Comparison of ENCODE assay signal across 10 cellular contexts in the genomic region with DNA sequence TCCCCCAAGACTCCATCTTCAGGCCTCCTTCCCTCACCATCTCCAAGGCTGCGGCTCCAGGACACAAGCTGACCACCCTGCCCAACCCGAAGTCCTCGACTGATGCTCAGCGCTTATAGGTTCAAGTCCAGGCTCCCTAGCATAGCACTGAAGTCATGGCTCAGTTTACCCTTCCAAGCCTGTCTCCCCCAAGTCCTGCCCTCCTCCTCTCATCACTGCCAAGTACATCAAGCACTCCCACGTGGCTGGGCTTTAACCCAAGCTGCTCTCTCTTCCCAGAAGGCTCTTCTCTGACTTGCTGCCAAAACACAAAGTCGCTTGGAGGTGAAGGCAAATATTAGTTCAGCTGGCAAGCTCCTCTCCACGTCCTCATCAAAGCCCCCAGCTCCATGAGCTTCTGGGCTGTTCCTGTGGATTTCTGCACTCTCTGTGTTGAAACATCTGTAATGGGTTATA. TPM values are rescaled to one million over a fixed set of nuclear protein-coding genes. Genes with fewer than 3 reads are reported as not detected.
DNase-seq lines count a peak whose midpoint lies in the region; ATAC-seq and TF ChIP-seq lines count a peak whose summit lies in the region.
"Had no signal": no experiment of that assay in that cellular context is flagged by ENCODE, and none has a peak within 500 bp of the region (broad histone marks: within the 10 kb centered on the region; RNA-seq: fewer than 3 reads in every experiment).

No MANE protein-coding gene starts in this region.

- no peaks in the 10 kb centered on the region for H3K9me3 ChIP-seq in liver (ENCODE audit: control insufficient read depth in 4 of 4, low read length in 3 of 4)
- no peaks in the 10 kb centered on the region for H3K9me3 ChIP-seq in aorta (ENCODE audit: control insufficient read depth, low read length)
- H3K9me3 ChIP-seq in Peyer's patch = no peaks in the 10 kb centered on the region
- H3K9me3 ChIP-seq: SJSA1 had no signal

- H3K4me3 ChIP-seq in liver (ENCODE audit: low read depth in 1 of 3, low read length in 3 of 3) (no peak overlapping the region), aorta (ENCODE audit: low read length in 2 of 2) (no peak overlapping the region), GM23338 (no peak overlapping the region), Peyer's patch (no peak overlapping the region)
- H3K4me3 ChIP-seq: SJSA1 had no signal

- H3K27ac Mint-ChIP-seq in GM23338 = no peak overlapping the region

- no peak for TF ChIP-seq POLR2A in Peyer's patch (IDR thresholded peaks at IDR 0.05)

- H3K27ac ChIP-seq in liver (ENCODE audit: low read depth in 1 of 2, low read length in 2 of 2) (peak overlapping the region; percentile 87), aorta (ENCODE audit: low read depth in 1 of 2, low read length in 2 of 2) (no peak overlapping the region), GM23338 (ENCODE audit: low read depth) (no peak overlapping the region), Peyer's patch (no peak overlapping the region)
- H3K27ac ChIP-seq: SJSA1 had no signal

- H3K9ac ChIP-seq in liver (ENCODE audit: low read depth in 1 of 2, low read length in 2 of 2) = peak overlapping the region in 1 of 2 donors; percentile 64

- TF ChIP-seq CTCF in liver (IDR thresholded peaks at IDR 0.05; ENCODE audit: low read depth, low read length, missing input control) = no peak
- TF ChIP-seq CTCF in GM23338 (conservative IDR thresholded peaks at IDR 0.05; ENCODE audit: low read depth in 2 of 2) = no peak
- no peak for TF ChIP-seq CTCF in Peyer's patch (IDR thresholded peaks at IDR 0.05)

- H2AFZ ChIP-seq in GM23338 = no peak overlapping the region

- H3K4me1 ChIP-seq in liver (ENCODE audit: control insufficient read depth in 4 of 4, insufficient read depth in 4 of 4, low read length in 3 of 4) (peaks cover 13 to 48% (median 38%) of the 10 kb centered on the region in 4 donors), aorta (ENCODE audit: control insufficient read depth in 1 of 2, insufficient read depth in 2 of 2, low read length in 2 of 2) (peaks cover 6 to 11% of the 10 kb centered on the region in 2 donors), GM23338 (ENCODE audit: insufficient read depth) (no peaks in the 10 kb centered on the region; the same call in 1 of the 2 replicates), Peyer's patch (peaks cover 0 to 29% (median 2%) of the 10 kb centered on the region in 4 donors)

- H3K36me3 Mint-ChIP-seq in GM23338 (ENCODE audit: low read depth) = no peaks in the 10 kb centered on the region; the same call in 2 of the 3 replicates

- ATAC-seq in aorta (ENCODE audit: low FRiP score) (peak; percentile 21), GM18519 (IDR thresholded peaks at IDR 0.05; ENCODE audit: low FRiP score, unreplicated experiment) (no peak), GM23338 (no peak)

- 41% methylated on average over 7 of the region's 7 CpGs for WGBS in liver
- 34 to 39% methylated on average over 7 of the region's 7 CpGs for WGBS in aorta, 2 donors

- no peak overlapping the region for H3K4me2 ChIP-seq in GM23338

- H3K79me2 ChIP-seq in GM23338 (replicated peaks; ENCODE audit: insufficient read depth) = no peaks in the 10 kb centered on the region

- intact Hi-C loops in aorta (cut with DNase I) = no loop called here

- H4K20me1 ChIP-seq in GM23338 (replicated peaks; ENCODE audit: insufficient read depth) = no peaks in the 10 kb centered on the region; the same call in 1 of the 2 replicates

- H3F3A ChIP-seq in GM23338 (replicated peaks; ENCODE audit: low read depth) = 0 out of 2 replicates have a peak, but pooled peaks cover 3% of the 10 kb centered on the region

- DNase-seq in activated CD8-positive, alpha-beta memory T cell treated with anti-CD3 and anti-CD28 coated beads, Interleukin-2, amount 50 U/mL, for 48 hours = peak; percentile 32
- no peak for DNase-seq in activated CD8-positive, alpha-beta memory T cell treated with anti-CD3 and anti-CD28 coated beads, Interleukin-2, amount 50 U/mL, for 4 hours
- DNase-seq in brain pericyte (ENCODE audit: low read depth, low spot score) (peak; percentile 95), aorta (peak in 1 of 2 donors; percentile 72), GM23338 (ENCODE audit: low spot score) (no peak), Peyer's patch (no peak)
- DNase-seq: activated effector memory CD4-positive, alpha-beta T cell treated with anti-CD3 and anti-CD28 coated beads, Interleukin-2, amount 50 U/mL, for 16 hours had no signal

- H3K27me3 ChIP-seq in liver (ENCODE audit: control insufficient read depth in 4 of 4, insufficient read depth in 4 of 4, low read length in 3 of 4) (no peaks in the 10 kb centered on the region), aorta (ENCODE audit: control insufficient read depth in 1 of 2, insufficient read depth in 2 of 2, low read length in 1 of 2) (no peaks in the 10 kb centered on the region), GM23338 (ENCODE audit: insufficient read depth) (peaks cover 56% of the 10 kb centered on the region), Peyer's patch (no peaks in the 10 kb centered on the region)
- H3K27me3 ChIP-seq: SJSA1 had no signal

- no peaks in the 10 kb centered on the region for H3K9me2 ChIP-seq in GM23338 (ENCODE audit: insufficient read depth)

- TF ChIP-seq RAD21 in liver (IDR thresholded peaks at IDR 0.05) = peak; percentile 51 to 62

- peaks cover 2% of the 10 kb centered on the region; the same call in 2 of the 3 replicates for H3K4me1 Mint-ChIP-seq in GM23338

- H3K9me3 Mint-ChIP-seq in GM23338 = no peaks in the 10 kb centered on the region; the same call in 2 of the 3 replicates

- H3K4me3 Mint-ChIP-seq in GM23338 = no peak overlapping the region

- no peaks in the 10 kb centered on the region for H3K36me3 ChIP-seq in liver (ENCODE audit: control insufficient read depth in 4 of 4, insufficient read depth in 3 of 4, low read depth in 1 of 4, low read length in 3 of 4)
- H3K36me3 ChIP-seq in aorta (ENCODE audit: control insufficient read depth in 1 of 2, insufficient read depth in 2 of 2, low read length in 1 of 2) = no peaks in the 10 kb centered on the region
- H3K36me3 ChIP-seq in GM23338 (ENCODE audit: insufficient read depth) = no peaks in the 10 kb centered on the region
- H3K36me3 ChIP-seq in Peyer's patch = no peaks in the 10 kb centered on the region
- H3K36me3 ChIP-seq: SJSA1 had no signal

- peaks cover 44% of the 10 kb centered on the region for H3K27me3 Mint-ChIP-seq in GM23338 (ENCODE audit: insufficient read depth, low read depth, poor library complexity)

TF ChIP-seq in liver, 16 proteins besides CTCF, POLR2A, EP300 and RAD21 (continues in another document):
- TF ChIP-seq FOXA1 (IDR thresholded peaks at IDR 0.05) (peak; percentile 82), YY1 (IDR thresholded peaks at IDR 0.05) (peak; percentile 90), FOXA2 (IDR thresholded peaks at IDR 0.05) (peak; percentile 76), SP1 (IDR thresholded peaks at IDR 0.05) (peak; percentile 79), JUND (IDR thresholded peaks at IDR 0.05) (peak in 1 of 2 donors; percentile 82)
- TF ChIP-seq, protein P1, sequence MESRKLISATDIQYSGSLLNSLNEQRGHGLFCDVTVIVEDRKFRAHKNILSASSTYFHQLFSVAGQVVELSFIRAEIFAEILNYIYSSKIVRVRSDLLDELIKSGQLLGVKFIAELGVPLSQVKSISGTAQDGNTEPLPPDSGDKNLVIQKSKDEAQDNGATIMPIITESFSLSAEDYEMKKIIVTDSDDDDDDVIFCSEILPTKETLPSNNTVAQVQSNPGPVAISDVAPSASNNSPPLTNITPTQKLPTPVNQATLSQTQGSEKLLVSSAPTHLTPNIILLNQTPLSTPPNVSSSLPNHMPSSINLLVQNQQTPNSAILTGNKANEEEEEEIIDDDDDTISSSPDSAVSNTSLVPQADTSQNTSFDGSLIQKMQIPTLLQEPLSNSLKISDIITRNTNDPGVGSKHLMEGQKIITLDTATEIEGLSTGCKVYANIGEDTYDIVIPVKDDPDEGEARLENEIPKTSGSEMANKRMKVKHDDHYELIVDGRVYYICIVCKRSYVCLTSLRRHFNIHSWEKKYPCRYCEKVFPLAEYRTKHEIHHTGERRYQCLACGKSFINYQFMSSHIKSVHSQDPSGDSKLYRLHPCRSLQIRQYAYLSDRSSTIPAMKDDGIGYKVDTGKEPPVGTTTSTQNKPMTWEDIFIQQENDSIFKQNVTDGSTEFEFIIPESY (IDR thresholded peaks at IDR 0.05) = peak; percentile 90

TF ChIP-seq in GM23338, 12 proteins besides CTCF, POLR2A, EP300 and RAD21 (continues in another document):
- TF ChIP-seq POLR2AphosphoS5 (IDR thresholded peaks at IDR 0.05; ENCODE audit: low read depth) (no peak), EZH2 (IDR thresholded peaks at IDR 0.05; ENCODE audit: low read depth, unreplicated experiment) (no peak), EZH2phosphoT487 (IDR thresholded peaks at IDR 0.05; ENCODE audit: unreplicated experiment) (no peak), NANOG (IDR thresholded peaks at IDR 0.05; ENCODE audit: borderline replicate concordance) (no peak), CREB1 (CRISPR knock-in tag; IDR thresholded peaks at IDR 0.05; ENCODE audit: low read depth) (no peak), JUNB (IDR thresholded peaks at IDR 0.05; ENCODE audit: unreplicated experiment) (no peak), ZNF331 (CRISPR knock-in tag; IDR thresholded peaks at IDR 0.05; ENCODE audit: low read depth) (no peak), ZNF114 (CRISPR knock-in tag; IDR thresholded peaks at IDR 0.05) (no peak), STAT1 (IDR thresholded peaks at IDR 0.05; ENCODE audit: unreplicated experiment) (no peak)
- TF ChIP-seq, protein P2, sequence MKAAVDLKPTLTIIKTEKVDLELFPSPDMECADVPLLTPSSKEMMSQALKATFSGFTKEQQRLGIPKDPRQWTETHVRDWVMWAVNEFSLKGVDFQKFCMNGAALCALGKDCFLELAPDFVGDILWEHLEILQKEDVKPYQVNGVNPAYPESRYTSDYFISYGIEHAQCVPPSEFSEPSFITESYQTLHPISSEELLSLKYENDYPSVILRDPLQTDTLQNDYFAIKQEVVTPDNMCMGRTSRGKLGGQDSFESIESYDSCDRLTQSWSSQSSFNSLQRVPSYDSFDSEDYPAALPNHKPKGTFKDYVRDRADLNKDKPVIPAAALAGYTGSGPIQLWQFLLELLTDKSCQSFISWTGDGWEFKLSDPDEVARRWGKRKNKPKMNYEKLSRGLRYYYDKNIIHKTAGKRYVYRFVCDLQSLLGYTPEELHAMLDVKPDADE (IDR thresholded peaks at IDR 0.05) = no peak

RNA-seq across cellular contexts. Expression of a gene that starts 22.1 kb away (rescaled TPM):
- total RNA-seq in liver (10 to 100 TPM; 64.8 to 77.7 TPM), aorta (100 to 1,000 TPM; 147 to 153 TPM), Peyer's patch (100 to 1,000 TPM in 3 of 4 donors, 10 to 100 TPM in 1; 88.3 to 228 (median 174) TPM)
- polyA plus RNA-seq in liver (10 to 100 TPM; 20.6 to 60.1 TPM), aorta (10 to 100 TPM; 27.7 to 73.9 TPM), GM23338 (2016; fragmentation: Nextera tagmentation; extraction: Ambion mirVana) (50.9 and 70.8 TPM in 2 replicates)
- 72.7 and 77.5 TPM in 2 replicates for total RNA-seq in GM23338 (2014; rRNA removed; shearing (Covaris generic))

RNA-seq across cellular contexts. Expression of a gene that starts 23.7 kb away (rescaled TPM):
- total RNA-seq in liver (10 to 100 TPM in 1 of 2 donors, 1 to 10 TPM in 1; 6.8 to 33.7 TPM), aorta (10 to 100 TPM in 1 of 2 donors, 1 to 10 TPM in 1; 7.5 to 20.2 TPM), Peyer's patch (100 to 1,000 TPM in 3 of 4 donors, 10 to 100 TPM in 1; 17.3 to 166 (median 120) TPM)
- polyA plus RNA-seq in liver (10 to 100 TPM; 49.8 to 56.1 TPM), aorta (10 to 100 TPM; 19.5 to 76.4 TPM), GM23338 (2016; fragmentation: Nextera tagmentation; extraction: Ambion mirVana) (23.5 and 24.1 TPM in 2 replicates)
- total RNA-seq in GM23338 (2014; rRNA removed; shearing (Covaris generic)) = 13.2 and 23.3 TPM in 2 replicates

Comparison
In these comparisons a context has a peak if more than half of its experiments do, and no peak if none do; other contexts are left out.
1. DNase-seq: peak in activated CD8-positive, alpha-beta memory T cell treated with anti-CD3 and anti-CD28 coated beads, Interleukin-2, amount 50 U/mL, for 48 hours (single experiment) and brain pericyte (single experiment); none in activated CD8-positive, alpha-beta memory T cell treated with anti-CD3 and anti-CD28 coated beads, Interleukin-2, amount 50 U/mL, for 4 hours (single experiment), GM23338 (single experiment) and Peyer's patch (0 of 3).
2. H3K27ac ChIP-seq: peak in liver (2 of 2); none in aorta (0 of 2), GM23338 (single experiment) and Peyer's patch (0 of 4).